Comparison of ENCODE assay signal across 18 cellular contexts in genomic region chr3:9130318-9131110, GRCh38.
DNase-seq lines count a peak whose midpoint lies in the region; ATAC-seq, FAIRE-seq and TF ChIP-seq lines count a peak whose summit lies in the region.
"Had no signal": no experiment of that assay in that cellular context is flagged by ENCODE, and none has a peak within 500 bp of the region (broad histone marks: within the 10 kb centered on the region; RNA-seq: fewer than 3 reads in every experiment).

No MANE protein-coding gene starts in this region.

- intact Hi-C loops in head of caudate nucleus (cut with DNase I), result no loop called here
- intact Hi-C loops in activated T-helper 2 cell treated with anti-CD3 and anti-CD28 coated beads, Interferon-gamma antibody, Interleukin-2, Interleukin-4, amounts not matched to agents 10 μg/mL and 5 μg/mL and 100 μg/mL, durations not matched to agents 14 hours and 24 hours and 36 hours (cut with micrococcal nuclease), result no loop called here

- no peak overlapping the region for H3K4me3 Mint-ChIP-seq in activated T-cell treated with anti-CD3 and anti-CD28 coated beads, Interleukin-2, amount 50 U/mL, for 4 hours
- no peak overlapping the region for H3K4me3 Mint-ChIP-seq in activated T-helper 2 cell treated with anti-CD3 and anti-CD28 coated beads, Interferon-gamma antibody, Interleukin-2, Interleukin-4, amounts not matched to agents 10 μg/mL and 5 μg/mL and 100 μg/mL, durations not matched to agents 14 hours and 24 hours and 36 hours (ENCODE audit: low read depth)
- H3K4me3 Mint-ChIP-seq: activated B cell treated with CpG ODN at 0.5 μM for 24 hours; activated T-helper 1 cell treated with anti-CD3 and anti-CD28 coated beads, Interleukin-12 subunit alpha, Interleukin-12 subunit beta, Interleukin-2, Interleukin-4 antibody, amounts not matched to agents 30 ng/mL and 10 ng/mL and 1 ng/mL, durations not matched to agents 14 hours and 24 hours and 36 hours; neural progenitor cell had no signal

- no peaks in the 10 kb centered on the region for H3K9me3 Mint-ChIP-seq in activated T-cell treated with anti-CD3 and anti-CD28 coated beads, Interleukin-2, amount 50 U/mL, for 4 hours
- no peaks in the 10 kb centered on the region for H3K9me3 Mint-ChIP-seq in activated T-helper 2 cell treated with anti-CD3 and anti-CD28 coated beads, Interferon-gamma antibody, Interleukin-2, Interleukin-4, amounts not matched to agents 10 μg/mL and 5 μg/mL and 100 μg/mL, durations not matched to agents 14 hours and 24 hours and 36 hours
- H3K9me3 Mint-ChIP-seq: activated B cell treated with CpG ODN at 0.5 μM for 24 hours; activated T-helper 1 cell treated with anti-CD3 and anti-CD28 coated beads, Interleukin-12 subunit alpha, Interleukin-12 subunit beta, Interleukin-2, Interleukin-4 antibody, amounts not matched to agents 30 ng/mL and 10 ng/mL and 1 ng/mL, durations not matched to agents 14 hours and 24 hours and 36 hours; neural progenitor cell had no signal

- no peaks in the 10 kb centered on the region for H3K36me3 Mint-ChIP-seq in activated T-cell treated with anti-CD3 and anti-CD28 coated beads, Interleukin-2, amount 50 U/mL, for 4 hours (ENCODE audit: insufficient read depth)
- H3K36me3 Mint-ChIP-seq in activated T-helper 2 cell treated with anti-CD3 and anti-CD28 coated beads, Interferon-gamma antibody, Interleukin-2, Interleukin-4, amounts not matched to agents 10 μg/mL and 5 μg/mL and 100 μg/mL, durations not matched to agents 14 hours and 24 hours and 36 hours (ENCODE audit: low read depth), result no peaks in the 10 kb centered on the region

- peak; percentile 54 for ATAC-seq in SK-N-SH treated with all-trans-retinoic acid at 6 μM for 48 hours
- ATAC-seq in activated T-cell treated with anti-CD3 and anti-CD28 coated beads, Interleukin-2, amount 50 U/mL, for 4 hours, result no peak

- no peak for TF ChIP-seq CTCF in D721Med (IDR thresholded peaks at IDR 0.05; ENCODE audit: insufficient read depth, missing control alignments)

- DNase-seq in EH (ENCODE audit: low read depth), result peak; percentile 5
- peak; percentile 51 for DNase-seq in HTR-8/SVneo (ENCODE audit: insufficient read length, low spot score)
- DNase-seq in head of caudate nucleus, result peak in 24 of 42 donors; percentile 23 to 66 (median 46)
- DNase-seq in D721Med (ENCODE audit: insufficient read length, low spot score), result no peak
- DNase-seq in activated T-cell treated with anti-CD3 and anti-CD28 coated beads, Interleukin-2, amount 50 U/mL, for 4 hours, result no peak
- DNase-seq in activated T-helper 2 cell treated with anti-CD3 and anti-CD28 coated beads, Interferon-gamma antibody, Interleukin-2, Interleukin-4, amounts not matched to agents 10 μg/mL and 5 μg/mL and 100 μg/mL, durations not matched to agents 14 hours and 24 hours and 36 hours (ENCODE audit: low spot score), result no peak
- DNase-seq: activated B cell treated with CpG ODN at 0.5 μM for 24 hours; activated CD8-positive, alpha-beta memory T cell treated with anti-CD3 and anti-CD28 coated beads for 24 hours; DND-41; effector CD8-positive, alpha-beta T cell; mesendoderm; NCI-H2029; NCI-H748 treated with DMSO at 0.1 percent for 48 hours had no signal

- no peak overlapping the region for H3K27ac Mint-ChIP-seq in activated T-helper 2 cell treated with anti-CD3 and anti-CD28 coated beads, Interferon-gamma antibody, Interleukin-2, Interleukin-4, amounts not matched to agents 10 μg/mL and 5 μg/mL and 100 μg/mL, durations not matched to agents 14 hours and 24 hours and 36 hours
- H3K27ac Mint-ChIP-seq: activated B cell treated with CpG ODN at 0.5 μM for 24 hours; activated T-helper 1 cell treated with anti-CD3 and anti-CD28 coated beads, Interleukin-12 subunit alpha, Interleukin-12 subunit beta, Interleukin-2, Interleukin-4 antibody, amounts not matched to agents 30 ng/mL and 10 ng/mL and 1 ng/mL, durations not matched to agents 14 hours and 24 hours and 36 hours; neural progenitor cell had no signal

- peaks cover 4% of the 10 kb centered on the region for H3K27me3 Mint-ChIP-seq in activated T-cell treated with anti-CD3 and anti-CD28 coated beads, Interleukin-2, amount 50 U/mL, for 4 hours (ENCODE audit: low read depth)
- H3K27me3 Mint-ChIP-seq in activated T-helper 2 cell treated with anti-CD3 and anti-CD28 coated beads, Interferon-gamma antibody, Interleukin-2, Interleukin-4, amounts not matched to agents 10 μg/mL and 5 μg/mL and 100 μg/mL, durations not matched to agents 14 hours and 24 hours and 36 hours (ENCODE audit: low read depth), result peaks cover 17% of the 10 kb centered on the region

- peaks cover 1% of the 10 kb centered on the region for H3K4me1 Mint-ChIP-seq in activated T-cell treated with anti-CD3 and anti-CD28 coated beads, Interleukin-2, amount 50 U/mL, for 4 hours (ENCODE audit: low read depth)
- no peaks in the 10 kb centered on the region for H3K4me1 Mint-ChIP-seq in activated T-helper 2 cell treated with anti-CD3 and anti-CD28 coated beads, Interferon-gamma antibody, Interleukin-2, Interleukin-4, amounts not matched to agents 10 μg/mL and 5 μg/mL and 100 μg/mL, durations not matched to agents 14 hours and 24 hours and 36 hours (ENCODE audit: low read depth)
- H3K4me1 Mint-ChIP-seq: activated B cell treated with CpG ODN at 0.5 μM for 24 hours had no signal

- FAIRE-seq in HTR-8/SVneo (lab: Jason Lieb, UNC), result no peak
- FAIRE-seq in D721Med (lab: Jason Lieb, UNC), result no peak
- FAIRE-seq: bronchial epithelial cell, keratinocyte had no signal

TF ChIP-seq in SK-N-SH treated with all-trans-retinoic acid at 6 μM for 48 hours, 23 proteins besides CTCF, POLR2A, EP300 and RAD21:
- TF ChIP-seq CREB5 (CRISPR knock-in tag; IDR thresholded peaks at IDR 0.05; ENCODE audit: low read depth) (no peak), POU6F1 (CRISPR knock-in tag; IDR thresholded peaks at IDR 0.05; ENCODE audit: borderline replicate concordance, low read depth) (no peak), ZFP30 (CRISPR knock-in tag; IDR thresholded peaks at IDR 0.05) (no peak), ZFP3 (CRISPR knock-in tag; IDR thresholded peaks at IDR 0.05) (no peak), RARB (CRISPR knock-in tag; IDR thresholded peaks at IDR 0.05) (no peak), PPARA (CRISPR knock-in tag; IDR thresholded peaks at IDR 0.05; ENCODE audit: borderline replicate concordance) (no peak), ZC3H10 (CRISPR knock-in tag; IDR thresholded peaks at IDR 0.05) (no peak), CSDC2 (CRISPR knock-in tag; IDR thresholded peaks at IDR 0.05) (no peak)

Comparison
In these comparisons a context has a peak if more than half of its experiments do, and no peak if none do; other contexts are left out.
1. DNase-seq: peak in EH (single experiment), HTR-8/SVneo (single experiment) and head of caudate nucleus (24 of 42); none in D721Med (single experiment), activated T-cell treated with anti-CD3 and anti-CD28 coated beads, Interleukin-2, amount 50 U/mL, for 4 hours (single experiment) and activated T-helper 2 cell treated with anti-CD3 and anti-CD28 coated beads, Interferon-gamma antibody, Interleukin-2, Interleukin-4, amounts not matched to agents 10 μg/mL and 5 μg/mL and 100 μg/mL, durations not matched to agents 14 hours and 24 hours and 36 hours (single experiment).